ENCODE assay signal across 17 cellular contexts in the genomic region with DNA sequence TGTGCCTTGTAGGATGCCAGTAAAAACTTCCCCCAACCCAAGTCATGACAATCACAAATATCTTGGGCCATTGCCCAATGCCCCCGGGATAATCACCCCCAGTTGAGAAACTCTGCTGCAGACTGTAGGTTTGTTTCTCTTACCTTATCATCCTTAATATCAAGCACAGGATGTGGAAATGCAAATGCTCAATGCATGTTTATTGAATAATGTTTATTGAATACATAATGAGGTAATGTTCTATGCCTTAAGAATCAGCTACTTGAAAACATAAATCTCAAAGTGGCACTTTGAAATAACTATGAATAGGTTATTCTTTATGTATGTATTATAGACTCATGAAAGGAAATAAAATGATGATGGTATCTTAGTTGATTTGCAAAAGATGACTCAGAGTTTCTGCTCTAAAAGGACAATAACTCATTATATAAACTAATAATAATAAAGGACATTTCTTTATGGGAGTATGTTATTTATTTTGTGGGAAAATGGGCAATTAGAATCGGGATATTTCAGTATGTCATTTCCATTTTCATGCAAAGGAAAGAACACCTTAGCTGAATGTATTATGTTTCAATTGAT.
A peak's percentile ranks its signal among the peaks of the same experiment; 100 is the strongest.
DNase-seq lines count a peak whose midpoint lies in the region; ATAC-seq, FAIRE-seq and TF ChIP-seq lines count a peak whose summit lies in the region.
"Had no signal": no experiment of that assay in that cellular context is flagged by ENCODE, and none has a peak within 500 bp of the region (broad histone marks: within the 10 kb centered on the region; RNA-seq: fewer than 3 reads in every experiment).

No MANE protein-coding gene starts in this region.

- ATAC-seq in RWPE2 (ENCODE audit: low read depth) (no peak), GM18498 (IDR thresholded peaks at IDR 0.05; ENCODE audit: unreplicated experiment) (no peak)
- ATAC-seq: HCT116, HepG2 had no signal

- in situ Hi-C loops in GM13977 (cut with MboI; ENCODE audit: low pct_unique_long_range_greater_than_20kb, low sequenced_read_pairs, unreplicated experiment): no loop called here

- H3K4me2 ChIP-seq in endothelial cell of umbilical vein (ENCODE audit: insufficient read depth, low read length): peak overlapping the region; percentile 32

- H2AFZ ChIP-seq in endothelial cell of umbilical vein (ENCODE audit: low read depth, low read length): no peak overlapping the region
- H2AFZ ChIP-seq: GM23248 had no signal

- TF ChIP-seq POLR2A in endothelial cell of umbilical vein (IDR thresholded peaks at IDR 0.05; ENCODE audit: low read depth, low read length): no peak

- intact Hi-C loops in endothelial cell of umbilical vein (cut with micrococcal nuclease): loop anchor here (1.0 kb wide), 1 partner anchor 12 kb away; no protein-coding TSS in a partner anchor

- TF ChIP-seq CTCF in RWPE2 (IDR thresholded peaks at IDR 0.05; ENCODE audit: poor library complexity, severe bottlenecking): no peak
- TF ChIP-seq CTCF in endothelial cell of umbilical vein (IDR thresholded peaks at IDR 0.05; ENCODE audit: extremely low read depth in 1 of 2, insufficient read depth in 1 of 2, low read depth in 1 of 2, low read length in 2 of 2): no peak
- no peak for TF ChIP-seq CTCF in GM13977 (IDR thresholded peaks at IDR 0.05; ENCODE audit: extremely low read depth, insufficient read depth, missing control alignments)

- POLR2A ChIA-PET in endothelial cell of umbilical vein (lab: Charles Lee): no interaction called here

- FAIRE-seq in endothelial cell of umbilical vein (lab: Jason Lieb, UNC) (no peak), small intestine (lab: Jason Lieb, UNC) (peak; percentile 41)
- FAIRE-seq: GM12891, HepG2, HTR-8/SVneo had no signal

- no peaks in the 10 kb centered on the region for H3K27me3 ChIP-seq in RWPE2 (ENCODE audit: insufficient read depth, poor library complexity, severe bottlenecking)
- H3K27me3 ChIP-seq in endothelial cell of umbilical vein (ENCODE audit: control insufficient read depth in 2 of 2, insufficient read depth in 2 of 2, low read length in 2 of 2): no peaks in the 10 kb centered on the region
- H3K27me3 ChIP-seq in small intestine (ENCODE audit: control insufficient read depth in 2 of 2, insufficient read depth in 2 of 2, low read length in 2 of 2): no peaks in the 10 kb centered on the region
- H3K27me3 ChIP-seq: BLaER1 treated with 17β-estradiol and CSF1 and Interleukin-3, amounts not matched to agents 10 nM and 100 nM had no signal

- no peaks in the 10 kb centered on the region for H4K20me1 ChIP-seq in endothelial cell of umbilical vein (replicated peaks; ENCODE audit: control insufficient read depth, extremely low read depth, insufficient read depth, low read length)
- H4K20me1 ChIP-seq: BLaER1 treated with 17β-estradiol and CSF1 and Interleukin-3, amounts not matched to agents 10 nM and 100 nM had no signal

- peak; percentile 38 for DNase-seq in ELR (ENCODE audit: low read depth)
- no peak for DNase-seq in RWPE2 (ENCODE audit: low spot score)
- peak; percentile 73 for DNase-seq in endothelial cell of umbilical vein (ENCODE audit: low read depth, low spot score)
- no peak for DNase-seq in small intestine
- no peak for DNase-seq in activated naive CD4-positive, alpha-beta T cell treated with anti-CD3 and anti-CD28 coated beads, Interleukin-2, amount 50 U/mL, for 16 hours
- no peak for DNase-seq in GM13977 (ENCODE audit: low spot score)
- DNase-seq: ACHN; Calu3; CD4-positive, CD25-positive, alpha-beta regulatory T cell; DMS 273 treated with DMSO at 0.1 percent for 48 hours; GM23248 had no signal

- H3K4me1 ChIP-seq in RWPE2 (ENCODE audit: insufficient read depth, poor library complexity, severe bottlenecking): peaks cover 30% of the 10 kb centered on the region
- H3K4me1 ChIP-seq in endothelial cell of umbilical vein (ENCODE audit: control insufficient read depth, extremely low read depth, insufficient read depth, low read length): peaks cover 42% of the 10 kb centered on the region
- H3K4me1 ChIP-seq in small intestine (ENCODE audit: control insufficient read depth in 2 of 2, insufficient read depth in 1 of 2, low read depth in 1 of 2, low read length in 1 of 2): no peaks in the 10 kb centered on the region

- no peak overlapping the region for H3K4me3 ChIP-seq in RWPE2 (ENCODE audit: severe bottlenecking)
- H3K4me3 ChIP-seq in endothelial cell of umbilical vein (replicated peaks in 1 of 3; ENCODE audit: insufficient read depth in 1 of 3, low read depth in 1 of 3, low read length in 3 of 3): no peak overlapping the region
- H3K4me3 ChIP-seq in small intestine (ENCODE audit: low read depth in 1 of 2, low read length in 2 of 2): no peak overlapping the region
- H3K4me3 ChIP-seq: BLaER1 treated with 17β-estradiol and CSF1 and Interleukin-3, amounts not matched to agents 10 nM and 100 nM; GM23248 had no signal

- no peaks in the 10 kb centered on the region for H3K9me1 ChIP-seq in endothelial cell of umbilical vein (replicated peaks; ENCODE audit: control insufficient read depth, extremely low read depth, insufficient read depth, low read length)

- H3K27ac ChIP-seq in RWPE2 (ENCODE audit: poor library complexity, severe bottlenecking) (peak overlapping the region; percentile 12), endothelial cell of umbilical vein (ENCODE audit: insufficient read depth, low read depth, low read length) (peak overlapping the region; percentile 25), small intestine (ENCODE audit: low read depth in 1 of 2, low read length in 1 of 2) (no peak overlapping the region)
- H3K27ac ChIP-seq: BLaER1 treated with 17β-estradiol and CSF1 and Interleukin-3, amounts not matched to agents 10 nM and 100 nM; GM23248 had no signal

- H3K79me2 ChIP-seq in endothelial cell of umbilical vein (ENCODE audit: control insufficient read depth, insufficient read depth, low read length): no peaks in the 10 kb centered on the region

- CTCF ChIA-PET in endothelial cell of umbilical vein (lab: Charles Lee): interaction anchor here (1.0 kb wide), 2 partner anchors 11 to 415 kb away, joined by 3 read pairs; no protein-coding TSS in a partner anchor

- H3K9me3 ChIP-seq in RWPE2 (ENCODE audit: severe bottlenecking): no peaks in the 10 kb centered on the region
- no peaks in the 10 kb centered on the region for H3K9me3 ChIP-seq in endothelial cell of umbilical vein (replicated peaks; ENCODE audit: control insufficient read depth, insufficient read depth, low read length)
- no peaks in the 10 kb centered on the region for H3K9me3 ChIP-seq in small intestine (ENCODE audit: control insufficient read depth, low read depth)

- no peak overlapping the region for H3K9ac ChIP-seq in endothelial cell of umbilical vein (replicated peaks; ENCODE audit: extremely low read depth, insufficient read depth, low read length)
- H3K9ac ChIP-seq: BLaER1 treated with 17β-estradiol and CSF1 and Interleukin-3, amounts not matched to agents 10 nM and 100 nM; GM23248 had no signal

- 58 to 71% (median 69%) methylated on average over 2 of the region's 2 CpGs for WGBS in small intestine, 3 donors

- no peaks in the 10 kb centered on the region for H3K36me3 ChIP-seq in RWPE2 (ENCODE audit: low read depth)
- no peaks in the 10 kb centered on the region for H3K36me3 ChIP-seq in endothelial cell of umbilical vein (ENCODE audit: control insufficient read depth in 2 of 2, extremely low read depth in 1 of 2, insufficient read depth in 2 of 2, low read length in 2 of 2)
- no peaks in the 10 kb centered on the region for H3K36me3 ChIP-seq in small intestine (ENCODE audit: control insufficient read depth in 2 of 2, insufficient read depth in 2 of 2, low read length in 2 of 2)
- H3K36me3 ChIP-seq: BLaER1 treated with 17β-estradiol and CSF1 and Interleukin-3, amounts not matched to agents 10 nM and 100 nM had no signal

- no TSS peak for BruUV-seq in endothelial cell of umbilical vein (replicated peaks; lab: Mats Ljungman, UMichigan)

- dilution Hi-C loops in endothelial cell of umbilical vein (cut with MboI; ENCODE audit: extremely low pct_ligation_motif_present, low sequenced_read_pairs): no loop called here

TF ChIP-seq in endothelial cell of umbilical vein, 7 proteins besides CTCF, POLR2A, EP300 and RAD21:
- TF ChIP-seq FOS (IDR thresholded peaks at IDR 0.05; ENCODE audit: borderline replicate concordance, insufficient read depth, low read length) (peak; percentile 78), POLR2AphosphoS5 (IDR thresholded peaks at IDR 0.05; ENCODE audit: insufficient read depth, low read depth, low read length) (no peak), EZH2 (IDR thresholded peaks at IDR 0.05; ENCODE audit: borderline replicate concordance, low read depth, low read length, severe bottlenecking) (no peak), MYC (IDR thresholded peaks at IDR 0.05; ENCODE audit: low read depth, low read length) (no peak), GATA2 (IDR thresholded peaks at IDR 0.05; ENCODE audit: insufficient read depth, insufficient read length, low read depth, low read length) (peak; percentile 77), JUN (IDR thresholded peaks at IDR 0.05; ENCODE audit: borderline replicate concordance, insufficient read depth, insufficient read length, low read depth) (peak; percentile 76)
- TF ChIP-seq, protein P1, sequence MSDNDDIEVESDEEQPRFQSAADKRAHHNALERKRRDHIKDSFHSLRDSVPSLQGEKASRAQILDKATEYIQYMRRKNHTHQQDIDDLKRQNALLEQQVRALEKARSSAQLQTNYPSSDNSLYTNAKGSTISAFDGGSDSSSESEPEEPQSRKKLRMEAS (IDR thresholded peaks at IDR 0.05; ENCODE audit: insufficient read depth, insufficient read length): no peak

Comparison
In these comparisons a context has a peak if more than half of its experiments do, and no peak if none do; other contexts are left out.
1. DNase-seq: peak in ELR (single experiment) and endothelial cell of umbilical vein (single experiment); none in RWPE2 (single experiment), small intestine (single experiment), activated naive CD4-positive, alpha-beta T cell treated with anti-CD3 and anti-CD28 coated beads, Interleukin-2, amount 50 U/mL, for 16 hours (single experiment) and GM13977 (single experiment).
2. H3K27ac ChIP-seq: peak in RWPE2 (single experiment) and endothelial cell of umbilical vein (single experiment); none in small intestine (0 of 2).